In the genomic region with DNA sequence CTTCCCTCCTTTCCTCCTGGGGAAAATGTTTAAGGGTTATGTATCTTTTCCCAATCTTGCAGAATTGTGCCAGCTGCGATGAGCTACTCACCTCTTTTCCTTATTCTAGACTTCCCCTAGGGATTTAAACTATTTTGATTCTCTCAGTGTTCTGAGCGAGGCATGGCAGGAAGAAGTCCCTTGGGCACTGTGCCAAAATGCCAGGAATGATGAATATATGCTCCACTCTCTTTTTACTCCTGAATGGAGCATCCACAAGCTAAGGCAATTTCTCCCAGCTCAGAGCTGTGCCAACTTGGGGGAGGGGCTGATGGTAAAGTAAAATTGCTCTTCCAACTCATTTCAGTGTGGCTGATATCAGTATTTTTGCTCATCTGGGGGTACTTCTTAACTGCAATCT, we compare ENCODE assay signal across 20 cellular contexts. TPM values are rescaled to one million over a fixed set of nuclear protein-coding genes. Genes with fewer than 3 reads are reported as not detected.
DNase-seq lines count a peak whose midpoint lies in the region; ATAC-seq and TF ChIP-seq lines count a peak whose summit lies in the region.
"Had no signal": no experiment of that assay in that cellular context is flagged by ENCODE, and none has a peak within 500 bp of the region (broad histone marks: within the 10 kb centered on the region; RNA-seq: fewer than 3 reads in every experiment).

No MANE protein-coding gene starts in this region.

- no peaks in the 10 kb centered on the region for H3K27me3 ChIP-seq in PC-3 (ENCODE audit: low read length)
- H3K27me3 ChIP-seq: cardiac muscle cell, right lobe of liver, vagina had no signal

- no peaks in the 10 kb centered on the region for H3K36me3 ChIP-seq in PC-3 (ENCODE audit: low read depth, low read length)
- H3K36me3 ChIP-seq: cardiac muscle cell, right lobe of liver, vagina had no signal

- H3K4me1 ChIP-seq in PC-3 (ENCODE audit: insufficient read depth, low read length): no peaks in the 10 kb centered on the region
- H3K4me1 ChIP-seq: A549, Caco-2, right lobe of liver, vagina had no signal

- CTCF ChIA-PET in PC-3 (lab: Charles Lee): no interaction called here

- POLR2A ChIA-PET in PC-3 (lab: Charles Lee; ENCODE audit: unreplicated experiment): no interaction called here

- ATAC-seq in PC-3: no peak
- ATAC-seq in GM18870 (IDR thresholded peaks at IDR 0.05; ENCODE audit: unreplicated experiment): no peak
- ATAC-seq: A549, right lobe of liver had no signal

- no peak overlapping the region for H3K4me2 ChIP-seq in PC-3 (ENCODE audit: low read length)
- H3K4me2 ChIP-seq: A549, PC-9 had no signal

- no peaks in the 10 kb centered on the region for H4K20me1 ChIP-seq in PC-3 (ENCODE audit: low read length)

- no peak overlapping the region for H3K9ac ChIP-seq in PC-3 (ENCODE audit: low read length)

- no peaks in the 10 kb centered on the region for H3K9me3 ChIP-seq in PC-3 (ENCODE audit: low read length)
- H3K9me3 ChIP-seq: A549, Caco-2, right lobe of liver, vagina had no signal

- H3K27ac ChIP-seq in PC-3 (ENCODE audit: low read length): no peak overlapping the region
- H3K27ac ChIP-seq: A549, cardiac muscle cell, PC-9, right lobe of liver, vagina had no signal

- H3K9me2 ChIP-seq in PC-3 (replicated peaks; ENCODE audit: low read length): no peaks in the 10 kb centered on the region

- no peak overlapping the region for H2AFZ ChIP-seq in PC-3 (ENCODE audit: low read length)
- H2AFZ ChIP-seq: PC-9 had no signal

- no peaks in the 10 kb centered on the region for H3K79me2 ChIP-seq in PC-3 (ENCODE audit: low read length)

- BruUV-seq in PC-3 (replicated peaks; lab: Mats Ljungman, UMichigan): no TSS peak

- DNase-seq in NCI-H748 (lab: John Stamatoyannopoulos, UW; ENCODE audit: unreplicated experiment) (peak; percentile 12), NCI-H748 treated with DMSO at 0.1 percent for 48 hours (lab: John Stamatoyannopoulos, UW) (no peak), COLO668 (lab: John Stamatoyannopoulos, UW; ENCODE audit: unreplicated experiment) (peak; percentile 5), PC-3 (peak; percentile 4), epithelial cell of esophagus (ENCODE audit: low read depth) (peak; percentile 35), HK-2 (ENCODE audit: unreplicated experiment) (no peak), hepatic stellate cell (ENCODE audit: low spot score) (no peak)
- DNase-seq: activated CD4-positive, alpha-beta T cell treated with anti-CD3 and anti-CD28 coated beads for 1 hour; activated effector memory CD4-positive, alpha-beta T cell treated with anti-CD3 and anti-CD28 coated beads, Interleukin-2, amount 50 U/mL, for 16 hours; Caco-2; GF-D8; immature natural killer cell; NCI-H2107; PC-9; right lobe of liver had no signal

- H3F3A ChIP-seq in PC-3 (ENCODE audit: low read length, unreplicated experiment): no peaks in the 10 kb centered on the region

- TF ChIP-seq CTCF in PC-3 (conservative IDR thresholded peaks at IDR 0.05; ENCODE audit: low read depth, low read length) (no peak), epithelial cell of esophagus (IDR thresholded peaks at IDR 0.05; ENCODE audit: insufficient read depth, low read depth, low read length, missing control alignments) (no peak)

- intact Hi-C loops in PC-3 (cut with micrococcal nuclease): no loop called here

- H3K4me3 ChIP-seq in PC-3 (ENCODE audit: low read length): no peak overlapping the region
- H3K4me3 ChIP-seq in epithelial cell of esophagus (ENCODE audit: low read length): no peak overlapping the region
- H3K4me3 ChIP-seq: A549, cardiac muscle cell, PC-9, right lobe of liver, vagina had no signal

RNA-seq across cellular contexts. Expression of gene C4orf17, which starts 4.0 kb away (rescaled TPM):
- not detected in 2 replicates for total RNA-seq in PC-3 (2014; rRNA removed)
- total RNA-seq: Caco-2, cardiac muscle cell, frontal cortex, PC-9, right lobe of liver, vagina had no signal

RNA-seq across cellular contexts. Expression of gene TRMT10A, which starts 57.1 kb away (rescaled TPM):
- 5.2 and 20.3 TPM in 2 replicates for total RNA-seq in PC-3 (2014; rRNA removed)

Comparison
In these comparisons a context has a peak if more than half of its experiments do, and no peak if none do; other contexts are left out.
1. DNase-seq: peak in NCI-H748 (single experiment), COLO668 (single experiment), PC-3 (single experiment) and epithelial cell of esophagus (single experiment); none in NCI-H748 treated with DMSO at 0.1 percent for 48 hours (single experiment), HK-2 (single experiment) and hepatic stellate cell (single experiment).